ENCODE assay signal across 8 cellular contexts in genomic region chr17:28384281-28385036, GRCh38. TPM values are rescaled to one million over a fixed set of nuclear protein-coding genes. Genes with fewer than 3 reads are reported as not detected.
DNase-seq lines count a peak whose midpoint lies in the region; ATAC-seq and TF ChIP-seq lines count a peak whose summit lies in the region.

No MANE protein-coding gene starts in this region.

- peak overlapping the region; percentile 89 for H3K4me3 Mint-ChIP-seq in WTC11
- peak overlapping the region; percentile 86 to 91 for H3K4me3 Mint-ChIP-seq in stimulated activated naive B cell treated with anti-CD40 and anti-IgM and Interleukin-4, amounts not matched to agents 10 μg/mL and 1 μg/mL and 100 μg/mL, for 72 hours

- H3K4me1 Mint-ChIP-seq in WTC11: peaks cover 11% of the 10 kb centered on the region
- H3K4me1 Mint-ChIP-seq in stimulated activated naive B cell treated with anti-CD40 and anti-IgM and Interleukin-4, amounts not matched to agents 10 μg/mL and 1 μg/mL and 100 μg/mL, for 72 hours: peaks cover 27 to 46% of the 10 kb centered on the region in 2 donors

- H3K27me3 Mint-ChIP-seq in WTC11 (ENCODE audit: low read depth): peaks cover 83% of the 10 kb centered on the region
- H3K27me3 Mint-ChIP-seq in stimulated activated naive B cell treated with anti-CD40 and anti-IgM and Interleukin-4, amounts not matched to agents 10 μg/mL and 1 μg/mL and 100 μg/mL, for 72 hours: peaks cover 17 to 51% of the 10 kb centered on the region in 2 donors

- no peak overlapping the region for H3K27ac Mint-ChIP-seq in WTC11
- peak overlapping the region; percentile 81 for H3K27ac Mint-ChIP-seq in stimulated activated naive B cell treated with anti-CD40 and anti-IgM and Interleukin-4, amounts not matched to agents 10 μg/mL and 1 μg/mL and 100 μg/mL, for 72 hours

- H3K27ac ChIP-seq in coronary artery: no peak overlapping the region

- DNase-seq in WTC11 (ENCODE audit: low spot score): peak; percentile 53
- no peak for DNase-seq in coronary artery (ENCODE audit: low spot score)
- DNase-seq in mucosa of gallbladder (ENCODE audit: low spot score): peak; percentile 75
- DNase-seq in stimulated activated naive B cell treated with anti-CD40 and anti-IgM and Interleukin-4, amounts not matched to agents 10 μg/mL and 1 μg/mL and 100 μg/mL, for 72 hours: peak; percentile 34
- no peak for DNase-seq in foreskin fibroblast

- H3K4me3 ChIP-seq in coronary artery (peak overlapping the region; percentile 65), foreskin fibroblast (ENCODE audit: low read depth in 1 of 2, low read length in 2 of 2) (no peak overlapping the region)

- CTCF ChIA-PET in WTC11 (lab: Charles Lee): interaction anchor here (1.0 to 6.9 kb wide), 8 partner anchors 17 to 733 kb away, joined by 3 to 63 read pairs (median 4); partner anchors contain the start of gene POLDIP2

- POLR2A ChIA-PET in WTC11 (lab: Charles Lee): interaction anchor here (1.3 kb wide), 1 partner anchor 23 kb away, joined by 3 read pairs; no protein-coding TSS in a partner anchor

- TF ChIP-seq CTCF in WTC11 (IDR thresholded peaks at IDR 0.05): no peak
- no peak for TF ChIP-seq CTCF in coronary artery (IDR thresholded peaks at IDR 0.05)
- TF ChIP-seq CTCF in foreskin fibroblast (IDR thresholded peaks at IDR 0.05; ENCODE audit: low read depth, low read length): no peak

- H3K36me3 Mint-ChIP-seq in WTC11: peaks cover 2% of the 10 kb centered on the region; the same call in 1 of the 2 replicates
- peaks cover 44 to 49% of the 10 kb centered on the region in 2 donors for H3K36me3 Mint-ChIP-seq in stimulated activated naive B cell treated with anti-CD40 and anti-IgM and Interleukin-4, amounts not matched to agents 10 μg/mL and 1 μg/mL and 100 μg/mL, for 72 hours

- H3K9me3 Mint-ChIP-seq in WTC11: no peaks in the 10 kb centered on the region
- H3K9me3 Mint-ChIP-seq in stimulated activated naive B cell treated with anti-CD40 and anti-IgM and Interleukin-4, amounts not matched to agents 10 μg/mL and 1 μg/mL and 100 μg/mL, for 72 hours: no peaks in the 10 kb centered on the region

- ATAC-seq in GM18498 (IDR thresholded peaks at IDR 0.05; ENCODE audit: unreplicated experiment) (peak; percentile 83), HG03378 (IDR thresholded peaks at IDR 0.05; ENCODE audit: unreplicated experiment) (peak; percentile 73), WTC11 (peak; percentile 52), HG02885 (IDR thresholded peaks at IDR 0.05; ENCODE audit: poor library complexity, unreplicated experiment) (no peak)
- ATAC-seq in stimulated activated naive B cell treated with anti-CD40 and anti-IgM and Interleukin-4, amounts not matched to agents 10 μg/mL and 1 μg/mL and 100 μg/mL, for 72 hours (replicated peaks): peak; percentile 93

TF ChIP-seq in WTC11, 78 proteins besides CTCF, POLR2A, EP300 and RAD21:
- TF ChIP-seq ZNF423 (CRISPR knock-in tag; IDR thresholded peaks at IDR 0.05): no peak
- TF ChIP-seq MAX (CRISPR knock-in tag; IDR thresholded peaks at IDR 0.05): peak; percentile 59; the same call in 1 of the 2 replicates
- no peak for TF ChIP-seq ZNF219 (CRISPR knock-in tag; IDR thresholded peaks at IDR 0.05; ENCODE audit: borderline replicate concordance)
- TF ChIP-seq E2F5 (CRISPR knock-in tag; IDR thresholded peaks at IDR 0.05): peak; percentile 38; the same call in 1 of the 2 replicates
- TF ChIP-seq ZSCAN18 (CRISPR knock-in tag; IDR thresholded peaks at IDR 0.05): no peak
- peak; percentile 80; the same call in 1 of the 2 replicates for TF ChIP-seq KAT7 (CRISPR knock-in tag; IDR thresholded peaks at IDR 0.05; ENCODE audit: borderline replicate concordance)
- no peak for TF ChIP-seq ZNF416 (CRISPR knock-in tag; IDR thresholded peaks at IDR 0.05)
- 0 out of 2 replicates have a peak, but pooled peaks have one; percentile 10 for TF ChIP-seq CREM (CRISPR knock-in tag; IDR thresholded peaks at IDR 0.05)
- TF ChIP-seq ZNF232 (CRISPR knock-in tag; IDR thresholded peaks at IDR 0.05): 0 out of 2 replicates have a peak, but pooled peaks have one; percentile 22
- TF ChIP-seq HMGXB4 (CRISPR knock-in tag; IDR thresholded peaks at IDR 0.05): 0 out of 2 replicates have a peak, but pooled peaks have one; percentile 26
- 0 out of 2 replicates have a peak, but pooled peaks have one; percentile 35 for TF ChIP-seq ESRRA (CRISPR knock-in tag; IDR thresholded peaks at IDR 0.05; ENCODE audit: borderline replicate concordance)

RNA-seq across cellular contexts. Expression of gene SARM1, which starts 13.0 kb away (rescaled TPM):
- total RNA-seq in WTC11 (2021): 3.8 to 4.7 TPM (median 4.7 TPM) in 3 replicates
- total RNA-seq in mucosa of gallbladder: 27.8 TPM

RNA-seq across cellular contexts. Expression of gene VTN, which starts 14.4 kb away (rescaled TPM):
- 0.82 to 1.6 TPM (median 1.3 TPM) in 3 replicates for total RNA-seq in WTC11 (2021)
- total RNA-seq in mucosa of gallbladder: 424 TPM

RNA-seq across cellular contexts. Expression of gene SEBOX, which starts 19.5 kb away (rescaled TPM):
- total RNA-seq in WTC11 (2021) (not detected in 3 replicates), mucosa of gallbladder (not detected)

RNA-seq across cellular contexts. Expression of gene SLC46A1, which starts 21.6 kb away (rescaled TPM):
- total RNA-seq in WTC11 (2021) (5.7 to 6.7 TPM (median 6.6 TPM) in 3 replicates), mucosa of gallbladder (46.2 TPM)

RNA-seq across cellular contexts. Expression of gene POLDIP2, which starts 27.1 kb away (rescaled TPM):
- 79.2 to 85.4 TPM (median 79.7 TPM) in 3 replicates for total RNA-seq in WTC11 (2021)
- 88.8 TPM for total RNA-seq in mucosa of gallbladder

Comparison
In these comparisons a context has a peak if more than half of its experiments do, and no peak if none do; other contexts are left out.
1. DNase-seq: peak in WTC11 (single experiment), mucosa of gallbladder (single experiment) and stimulated activated naive B cell treated with anti-CD40 and anti-IgM and Interleukin-4, amounts not matched to agents 10 μg/mL and 1 μg/mL and 100 μg/mL, for 72 hours (single experiment); none in coronary artery (single experiment) and foreskin fibroblast (0 of 2).
2. RNA of gene VTN, which starts 14.4 kb away (total RNA-seq): 424 TPM in mucosa of gallbladder (single experiment); 0.82 to 1.6 TPM in WTC11; every median in the first group is over 100 times any median in the second.